1 cellular context compared by ENCODE assay signal in genomic region chr2:190862067-190862466, GRCh38.
TF ChIP-seq lines count a peak whose summit lies in the region.

No MANE protein-coding gene starts in this region.

TF ChIP-seq in H1, 55 proteins besides CTCF, POLR2A, EP300 and RAD21:
- TF ChIP-seq SP4 (IDR thresholded peaks at IDR 0.05; ENCODE audit: low read length) (no peak), JUND (IDR thresholded peaks at IDR 0.05; ENCODE audit: low read length) (no peak), CHD2 (IDR thresholded peaks at IDR 0.05; ENCODE audit: low read length) (no peak), CTBP2 (IDR thresholded peaks at IDR 0.05; ENCODE audit: borderline replicate concordance, insufficient read depth, insufficient read length, low read length) (no peak), MAX (IDR thresholded peaks at IDR 0.05) (no peak), ASH2L (IDR thresholded peaks at IDR 0.05; ENCODE audit: low read length) (no peak), HDAC2 (IDR thresholded peaks at IDR 0.05; ENCODE audit: borderline replicate concordance in 1 of 2, low read depth in 2 of 2, low read length in 2 of 2) (no peak), CBX8 (IDR thresholded peaks at IDR 0.05; ENCODE audit: borderline replicate concordance, low read depth, low read length) (no peak), CHD7 (IDR thresholded peaks at IDR 0.05; ENCODE audit: insufficient replicate concordance, low read length) (no peak), SUZ12 (IDR thresholded peaks at IDR 0.05; ENCODE audit: low read length) (no peak), RFX5 (IDR thresholded peaks at IDR 0.05; ENCODE audit: borderline replicate concordance, low read depth, low read length) (no peak), KDM5A (IDR thresholded peaks at IDR 0.05; ENCODE audit: low read length) (no peak), EGR1 (IDR thresholded peaks at IDR 0.05; ENCODE audit: borderline replicate concordance, low read depth, low read length) (no peak)
TF ChIP-seq in H1: peak in this region for 0.
